Comparison of ENCODE assay signal across 10 cellular contexts in the genomic region with DNA sequence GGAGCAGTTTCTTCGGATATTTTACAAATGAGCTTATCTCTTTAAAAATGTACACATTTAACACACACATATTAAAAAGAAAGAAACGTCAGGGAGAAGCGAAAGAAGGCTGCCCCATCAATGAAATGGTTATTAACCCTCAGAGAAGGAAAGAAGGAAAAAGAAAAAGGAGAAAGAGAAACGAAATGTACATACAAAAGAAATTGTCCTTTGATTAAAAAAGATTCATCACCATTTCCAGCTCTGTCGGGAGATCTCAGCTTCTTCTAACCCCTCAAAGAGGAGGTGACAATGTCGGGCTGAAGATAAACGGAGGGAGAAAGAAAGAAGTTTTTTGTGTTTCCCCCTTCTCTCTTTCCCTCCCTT. TPM values are rescaled to one million over a fixed set of nuclear protein-coding genes. Genes with fewer than 3 reads are reported as not detected.
DNase-seq lines count a peak whose midpoint lies in the region; ATAC-seq, FAIRE-seq and TF ChIP-seq lines count a peak whose summit lies in the region.
"Had no signal": no experiment of that assay in that cellular context is flagged by ENCODE, and none has a peak within 500 bp of the region (broad histone marks: within the 10 kb centered on the region; RNA-seq: fewer than 3 reads in every experiment).

No MANE protein-coding gene starts in this region.

- H3K36me3 ChIP-seq in liver (ENCODE audit: control insufficient read depth in 4 of 4, insufficient read depth in 3 of 4, low read depth in 1 of 4, low read length in 3 of 4) (no peaks in the 10 kb centered on the region), HepG2 (replicated peaks in 1 of 2; ENCODE audit: control insufficient read depth in 1 of 2, insufficient read depth in 2 of 2, low read length in 2 of 2) (no peaks in the 10 kb centered on the region), bronchial epithelial cell (ENCODE audit: control insufficient read depth, insufficient read depth, low read length) (no peaks in the 10 kb centered on the region), mucosa of stomach (ENCODE audit: control insufficient read depth, insufficient read depth, low read length) (no peaks in the 10 kb centered on the region), vagina (no peaks in the 10 kb centered on the region)

- BruUV-seq in HepG2 (replicated peaks; lab: Mats Ljungman, UMichigan) = no TSS peak

- H3K4me1 ChIP-seq in liver (ENCODE audit: control insufficient read depth in 4 of 4, insufficient read depth in 4 of 4, low read length in 3 of 4) (peaks cover 1 to 42% (median 23%) of the 10 kb centered on the region in 4 donors), HepG2 (ENCODE audit: insufficient read depth, low read length) (peaks cover 11% of the 10 kb centered on the region; the same call in 1 of the 2 replicates), mucosa of stomach (ENCODE audit: control insufficient read depth, insufficient read depth, low read length) (peaks cover 4% of the 10 kb centered on the region), vagina (peaks cover 29% of the 10 kb centered on the region)

- peak overlapping the region; percentile 30 to 84 (median 61) for H3K4me3 ChIP-seq in liver (ENCODE audit: low read depth in 1 of 3, low read length in 3 of 3)
- H3K4me3 ChIP-seq in HepG2 (replicated peaks in 1 of 3; ENCODE audit: insufficient read depth in 1 of 3, low read depth in 2 of 3, low read length in 3 of 3) = no peak overlapping the region
- H3K4me3 ChIP-seq in bronchial epithelial cell (ENCODE audit: low read depth, low read length) = peak overlapping the region; percentile 86
- H3K4me3 ChIP-seq in mucosa of stomach (ENCODE audit: low read length) = peak overlapping the region; percentile 61
- peak overlapping the region; percentile 73 to 82 for H3K4me3 ChIP-seq in vagina

- H2AFZ ChIP-seq in HepG2 (ENCODE audit: low read length) = no peak overlapping the region

- TF ChIP-seq POLR2A in HepG2 (IDR thresholded peaks at IDR 0.05; ENCODE audit: insufficient read depth in 1 of 2, low read depth in 2 of 2, low read length in 2 of 2) (no peak), vagina (IDR thresholded peaks at IDR 0.05) (no peak)

- TF ChIP-seq CTCF in liver (IDR thresholded peaks at IDR 0.05; ENCODE audit: low read depth, low read length, missing input control) (no peak), HepG2 (CRISPR knock-in tag; IDR thresholded peaks at IDR 0.05) (no peak), bronchial epithelial cell (IDR thresholded peaks at IDR 0.05; ENCODE audit: insufficient read depth, low read length, severe bottlenecking) (no peak), vagina (IDR thresholded peaks at IDR 0.05) (no peak)

- TF ChIP-seq RAD21 in liver (IDR thresholded peaks at IDR 0.05) (no peak), HepG2 (CRISPR knock-in tag; IDR thresholded peaks at IDR 0.05) (no peak)

- FAIRE-seq in HepG2 (lab: Jason Lieb, UNC) (no peak), bronchial epithelial cell (lab: Jason Lieb, UNC) (no peak)
- FAIRE-seq: islet of Langerhans had no signal

- H3K79me2 ChIP-seq in HepG2 (ENCODE audit: insufficient read depth, low read length) = no peaks in the 10 kb centered on the region

- CTCF ChIA-PET in HepG2 (lab: Yijun Ruan, JAX; ENCODE audit: low intra/inter-chr PET ratio, low total read pairs) = no interaction called here

- no peaks in the 10 kb centered on the region for H3K9me3 ChIP-seq in liver (ENCODE audit: control insufficient read depth in 4 of 4, low read length in 3 of 4)
- H3K9me3 ChIP-seq in HepG2 (ENCODE audit: low read length) = no peaks in the 10 kb centered on the region
- no peaks in the 10 kb centered on the region for H3K9me3 ChIP-seq in mucosa of stomach (ENCODE audit: control insufficient read depth, low read length)
- H3K9me3 ChIP-seq in vagina = no peaks in the 10 kb centered on the region

- POLR2A ChIA-PET in HepG2 (lab: Yijun Ruan, JAX) = no interaction called here

- no peak for TF ChIP-seq EP300 in HepG2 (IDR thresholded peaks at IDR 0.05; ENCODE audit: low read depth in 2 of 2, low read length in 2 of 2)
- TF ChIP-seq EP300 in HepG2 (CRISPR knock-in tag; IDR thresholded peaks at IDR 0.05; ENCODE audit: borderline replicate concordance) = no peak

- H3K27me3 ChIP-seq in liver (ENCODE audit: control insufficient read depth in 4 of 4, insufficient read depth in 4 of 4, low read length in 3 of 4) (no peaks in the 10 kb centered on the region), HepG2 (ENCODE audit: control insufficient read depth in 1 of 2, insufficient read depth in 2 of 2, low read length in 2 of 2) (peaks cover 0 to 15% of the 10 kb centered on the region in 2 experiments; a peak in 1 of 5 replicates), bronchial epithelial cell (ENCODE audit: control insufficient read depth, insufficient read depth, low read length) (no peaks in the 10 kb centered on the region), mucosa of stomach (ENCODE audit: control insufficient read depth, insufficient read depth, low read length) (no peaks in the 10 kb centered on the region), vagina (no peaks in the 10 kb centered on the region)

- WGBS in liver = 9% methylated on average over 7 of the region's 7 CpGs
- 14% methylated on average over 7 of the region's 7 CpGs for WGBS in HepG2 (ENCODE audit: low lambda C conversion rate)

- no peak overlapping the region; the same call in 1 of the 2 replicates for H3K4me2 ChIP-seq in HepG2 (ENCODE audit: low read depth, low read length)

- H3K9ac ChIP-seq in liver (ENCODE audit: low read depth in 1 of 2, low read length in 2 of 2) = peak overlapping the region; percentile 52 to 75
- H3K9ac ChIP-seq in HepG2 (ENCODE audit: insufficient read depth, low read depth, low read length) = no peak overlapping the region
- peak overlapping the region; percentile 71 for H3K9ac ChIP-seq in mucosa of stomach (ENCODE audit: low read length)

- H4K20me1 ChIP-seq in HepG2 (ENCODE audit: insufficient read depth, low read length) = no peaks in the 10 kb centered on the region

- H3K27ac ChIP-seq in liver (ENCODE audit: low read depth in 1 of 2, low read length in 2 of 2) (peak overlapping the region in 1 of 2 donors; percentile 26), HepG2 (ENCODE audit: extremely low read length, insufficient read depth, low read length) (no peak overlapping the region), vagina (peak overlapping the region; percentile 72)

- in situ Hi-C loops in HepG2 (cut with HindIII; ENCODE audit: extremely low pct_ligation_motif_present, low pct_unique_long_range_greater_than_20kb) = loop anchor here (5.0 to 10.0 kb wide), 2 partner anchors 375 to 468 kb away; no protein-coding TSS in a partner anchor

- ATAC-seq in HepG2 = no peak
- no peak for ATAC-seq in left colon

- intact Hi-C loops in HepG2 (cut with micrococcal nuclease; ENCODE audit: unreplicated experiment) (loop anchor here (5.0 kb wide), 1 partner anchor 168 kb away; no protein-coding TSS in a partner anchor), vagina (cut with DNase I) (loop anchor here (5.0 kb wide), 1 partner anchor 373 kb away; no protein-coding TSS in a partner anchor), left colon (cut with DNase I, micrococcal nuclease) (loop anchor here in 1 of 2 donors (5.0 to 10.0 kb wide), 2 partner anchors 373 to 465 kb away; no protein-coding TSS in a partner anchor)

- DNase-seq in HepG2 (ENCODE audit: low spot score) (no peak), bronchial epithelial cell (ENCODE audit: low read depth) (no peak), vagina (ENCODE audit: extremely low spot score in 2 of 2) (no peak), NCI-H2081 (lab: John Stamatoyannopoulos, UW) (no peak), AG08395 (ENCODE audit: low spot score) (no peak), left colon (no peak)
- DNase-seq: NCI-H774 had no signal

TF ChIP-seq in liver, 16 proteins besides CTCF, POLR2A, EP300 and RAD21 (continues in another document):
- TF ChIP-seq EGR1 (IDR thresholded peaks at IDR 0.05; ENCODE audit: low read depth in 2 of 2) (no peak), FOXA2 (IDR thresholded peaks at IDR 0.05) (no peak), JUND (IDR thresholded peaks at IDR 0.05) (no peak), YY1 (IDR thresholded peaks at IDR 0.05) (no peak), RXRA (IDR thresholded peaks at IDR 0.05) (no peak)

TF ChIP-seq in HepG2, 621 proteins besides CTCF, POLR2A, EP300 and RAD21 (continues in another document):
- TF ChIP-seq REXO4 (CRISPR knock-in tag; IDR thresholded peaks at IDR 0.05; ENCODE audit: borderline replicate concordance) = no peak

RNA-seq across cellular contexts. Expression of gene IKZF2, which starts 1.5 kb away (rescaled TPM):
- total RNA-seq in liver (1 to 10 TPM; 3.9 to 4.7 TPM), HepG2 (2016; rRNA removed; fragmentation: Illumina TruSeq; extraction: Trizol) (0.60 and 0.86 TPM in 2 replicates), bronchial epithelial cell (9.0 and 27.4 TPM in 2 replicates), vagina (29.2 TPM), left colon (1 to 10 TPM; 7.7 to 8.5 TPM)
- polyA plus RNA-seq in liver (1 to 10 TPM in 1 of 2 donors, under 1 TPM in 1; 0.35 to 1.1 TPM), HepG2 (2011; rRNA removed) (0.18 and 0.35 TPM in 2 replicates)
- under 0.01 and 0.26 TPM in 2 replicates for total RNA-seq in HepG2 (2016; cell fraction: cytosol; rRNA removed; fragmentation: Illumina TruSeq; extraction: Trizol; ENCODE audit: low read depth)
- 0.83 and 0.97 TPM in 2 replicates for total RNA-seq in HepG2 (2016; cell fraction: insoluble cytoplasmic fraction; rRNA removed; fragmentation: Illumina TruSeq; extraction: Trizol)
- 0.22 and 0.28 TPM in 2 replicates for total RNA-seq in HepG2 (2016; cell fraction: membrane; rRNA removed; fragmentation: Illumina TruSeq; extraction: Trizol)
- 1.8 and 2.1 TPM in 2 replicates for total RNA-seq in HepG2 (2016; cell fraction: nucleus; rRNA removed; fragmentation: Illumina TruSeq; extraction: Trizol)
- 0.13 and 0.22 TPM in 2 replicates for polyA plus RNA-seq in HepG2 (2011; cell fraction: cytosol; rRNA removed)
- polyA plus RNA-seq in HepG2 (2011; cell fraction: nucleus; rRNA removed) = 0.13 and 0.45 TPM in 2 replicates
- polyA plus RNA-seq in HepG2 (2012) = 0.09 and 0.27 TPM in 2 replicates
- polyA plus RNA-seq in HepG2 (2016; cell fraction: cytosol; fragmentation: Illumina TruSeq; extraction: Trizol; ENCODE audit: low read depth) = 0.09 and 0.10 TPM in 2 replicates
- polyA plus RNA-seq in HepG2 (2016; cell fraction: insoluble cytoplasmic fraction; fragmentation: Illumina TruSeq; extraction: Trizol; ENCODE audit: low read depth) = 0.30 and 0.37 TPM in 2 replicates
- 0.06 and 0.23 TPM in 2 replicates for polyA plus RNA-seq in HepG2 (2016; cell fraction: membrane; fragmentation: Illumina TruSeq; extraction: Trizol; ENCODE audit: low read depth)
- 0.15 and 0.36 TPM in 2 replicates for polyA plus RNA-seq in HepG2 (2016; cell fraction: nucleus; fragmentation: Illumina TruSeq; extraction: Trizol; ENCODE audit: insufficient read depth, low read depth)
- 1.7 and 5.0 TPM in 2 replicates for polyA minus RNA-seq in HepG2 (2011; rRNA and poly(A)+ RNA removed; ENCODE audit: low replicate concordance)
- 0.88 and 0.99 TPM in 2 replicates for polyA minus RNA-seq in HepG2 (2011; cell fraction: cytosol; rRNA and poly(A)+ RNA removed)
- polyA minus RNA-seq in HepG2 (2011; cell fraction: nucleus; rRNA and poly(A)+ RNA removed) = 1.7 and 3.2 TPM in 2 replicates

Comparison
In these comparisons a context has a peak if more than half of its experiments do, and no peak if none do; other contexts are left out.
1. H3K4me3 ChIP-seq: peak in liver (3 of 3), bronchial epithelial cell (single experiment), mucosa of stomach (single experiment) and vagina (2 of 2); none in HepG2 (0 of 3).